ENCODE assay signal across 11 cellular contexts in the genomic region with DNA sequence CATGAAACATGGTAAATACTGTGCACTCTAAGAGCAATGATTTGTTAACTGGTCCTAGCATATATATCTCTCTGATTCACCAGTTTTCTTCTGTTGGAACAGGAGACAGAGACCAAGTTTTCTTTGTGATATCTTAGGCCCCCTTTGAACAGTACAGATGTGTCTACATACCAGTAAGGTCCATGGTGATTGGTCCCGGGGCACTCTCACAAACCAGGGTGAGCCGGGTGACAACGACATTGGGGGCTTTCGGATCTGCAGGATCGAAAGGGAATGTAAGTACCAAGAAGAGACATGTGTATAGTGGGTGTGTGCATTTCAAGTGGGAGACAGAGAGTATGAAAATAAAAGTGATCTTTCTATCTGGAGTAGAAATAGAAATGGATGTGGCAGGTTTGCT. TPM values are rescaled to one million over a fixed set of nuclear protein-coding genes. Genes with fewer than 3 reads are reported as not detected.
DNase-seq lines count a peak whose midpoint lies in the region; ATAC-seq, FAIRE-seq and TF ChIP-seq lines count a peak whose summit lies in the region.
"Had no signal": no experiment of that assay in that cellular context is flagged by ENCODE, and none has a peak within 500 bp of the region (broad histone marks: within the 10 kb centered on the region; RNA-seq: fewer than 3 reads in every experiment).

No MANE protein-coding gene starts in this region.

- peaks cover 82% of the 10 kb centered on the region for H3K79me2 ChIP-seq in GM12878 (ENCODE audit: control insufficient read depth, insufficient read depth, low read length)

- H3K4me1 ChIP-seq in BLaER1 treated with 17β-estradiol and CSF1 and Interleukin-3, amounts not matched to agents 10 nM and 100 nM = peaks cover 74 to 96% (median 80%) of the 10 kb centered on the region in 10 experiments
- H3K4me1 ChIP-seq in IMR-90 (ENCODE audit: control insufficient read depth, insufficient read depth, low read length) (peaks cover 25% of the 10 kb centered on the region), GM12878 (ENCODE audit: control insufficient read depth, insufficient read depth, low read length) (peaks cover 53% of the 10 kb centered on the region), neutrophil (ENCODE audit: control insufficient read depth in 1 of 2, insufficient read depth in 1 of 2, low read depth in 1 of 2, low read length in 1 of 2) (peaks cover 72 to 76% of the 10 kb centered on the region in 2 experiments)

- no TSS peak for BruUV-seq in IMR-90 (replicated peaks; lab: Mats Ljungman, UMichigan)
- no TSS peak for BruUV-seq in GM12878 (replicated peaks; lab: Mats Ljungman, UMichigan)

- H3K4ac ChIP-seq in IMR-90 (ENCODE audit: low read depth, low read length) = peak overlapping the region; percentile 96

- peak overlapping the region; percentile 98 for H2BK120ac ChIP-seq in IMR-90 (ENCODE audit: low read depth, low read length)

- no peaks in the 10 kb centered on the region for H3K27me3 ChIP-seq in BLaER1 treated with 17β-estradiol and CSF1 and Interleukin-3, amounts not matched to agents 10 nM and 100 nM
- H3K27me3 ChIP-seq in IMR-90 (ENCODE audit: control insufficient read depth, insufficient read depth, low read length) (no peaks in the 10 kb centered on the region), GM12878 (replicated peaks in 1 of 2; ENCODE audit: control insufficient read depth in 2 of 2, insufficient read depth in 2 of 2, low read length in 1 of 2) (no peaks in the 10 kb centered on the region), neutrophil (no peaks in the 10 kb centered on the region)

- H3K56ac ChIP-seq in IMR-90 (ENCODE audit: extremely low read depth, insufficient read depth, low read length) = no peak overlapping the region

- peaks cover 0 to 3% of the 10 kb centered on the region in 2 experiments; a peak in 1 of 4 replicates for H3K79me1 ChIP-seq in IMR-90 (ENCODE audit: low read depth in 1 of 2, low read length in 2 of 2)

- dilution Hi-C loops in IMR-90 (cut with HindIII; ENCODE audit: low sequenced_read_pairs, unreplicated experiment) = no loop called here

- WGBS in IMR-90 (ENCODE audit: extremely low coverage in 2 of 2, insufficient read length in 1 of 2), 2 experiments = 100% methylated on average over 3 of the region's 5 CpGs; no CpG with 5 or more reads in 1 of the 2 experiments
- 89% methylated on average over 5 of the region's 5 CpGs for WGBS in GM12878 (ENCODE audit: insufficient coverage, insufficient replicate concordance, low lambda C conversion rate, missing lambda C conversion rate)

- FAIRE-seq in GM12878 (lab: Jason Lieb, UNC) = no peak

- peak overlapping the region; percentile 92 to 99 (median 98) for H3K4me2 ChIP-seq in BLaER1 treated with 17β-estradiol and CSF1 and Interleukin-3, amounts not matched to agents 10 nM and 100 nM
- H3K4me2 ChIP-seq in IMR-90 (ENCODE audit: low read depth, low read length) (no peak overlapping the region), GM12878 (ENCODE audit: control insufficient read depth, insufficient read depth) (peak overlapping the region; percentile 85)

- peak overlapping the region; percentile 57 for H3K14ac ChIP-seq in IMR-90 (replicated peaks; ENCODE audit: low read depth, low read length)

- RAD21 ChIA-PET in GM12878 (lab: Charles Lee; ENCODE audit: unreplicated experiment) = interaction anchor here (2.9 to 3.0 kb wide), 2 partner anchors 8 to 12 kb away, joined by 16 to 24 read pairs; partner anchors contain the start of gene ARHGDIB

- peak overlapping the region in 7 of 11 experiments; percentile 34 to 84 (median 77); a peak in 15 of 22 replicates for H3K9ac ChIP-seq in BLaER1 treated with 17β-estradiol and CSF1 and Interleukin-3, amounts not matched to agents 10 nM and 100 nM
- H3K9ac ChIP-seq in IMR-90 (ENCODE audit: low read depth, low read length) (no peak overlapping the region), GM12878 (ENCODE audit: control insufficient read depth, insufficient read depth, low read length) (peak overlapping the region; percentile 86; the same call in 1 of the 2 replicates)

- intact Hi-C loops in IMR-90 (cut with micrococcal nuclease) = no loop called here
- intact Hi-C loops in GM12878 (cut with micrococcal nuclease; ENCODE audit: unreplicated experiment) = loop anchor here (5.0 to 10.0 kb wide), 4 partner anchors 38 to 835 kb away; partner anchors contain the start of gene EPS8
- intact Hi-C loops in head of caudate nucleus (cut with DNase I) = no loop called here

- SMC1A ChIA-PET in GM12878 (lab: Charles Lee; ENCODE audit: uncharacterized antibody, unreplicated experiment) = interaction anchor here (1.8 to 3.4 kb wide), 5 partner anchors 9 to 179 kb away, joined by 7 to 33 read pairs (median 13); partner anchors contain the start of genes ARHGDIB and ERP27

- peak overlapping the region; percentile 81 for H2BK5ac ChIP-seq in IMR-90 (ENCODE audit: low read depth, low read length, poor library complexity, severe bottlenecking)

- in situ Hi-C loops in IMR-90 (cut with MboI; ENCODE audit: low sequenced_read_pairs) = no loop called here
- in situ Hi-C loops in GM12878 (cut with MboI) = loop anchor here (10.0 to 25.0 kb wide), 3 partner anchors 175 to 562 kb away; a partner anchor contains a TSS

- H3K27ac ChIP-seq in BLaER1 treated with 17β-estradiol and CSF1 and Interleukin-3, amounts not matched to agents 10 nM and 100 nM = peak overlapping the region; percentile 81 to 96 (median 90); a peak in 21 of 22 replicates
- H3K27ac ChIP-seq in IMR-90 (ENCODE audit: insufficient read depth, low read length) = peak overlapping the region; percentile 36; the same call in 1 of the 2 replicates
- peak overlapping the region; percentile 100 for H3K27ac ChIP-seq in GM12878 (ENCODE audit: control insufficient read depth, insufficient read depth)
- peak overlapping the region; percentile 95 for H3K27ac ChIP-seq in neutrophil

- POLR2A ChIA-PET in IMR-90 (lab: Charles Lee; ENCODE audit: unreplicated experiment) = interaction anchor here (0.7 kb wide), 1 partner anchor 43 kb away, joined by 4 read pairs; no protein-coding TSS in a partner anchor
- POLR2A ChIA-PET in GM12878 (lab: Charles Lee) = interaction anchor here (2.2 kb wide), 1 partner anchor 9 kb away, joined by 20 read pairs; no protein-coding TSS in a partner anchor

- peak overlapping the region; percentile 52 to 81; a peak in 3 of 4 replicates for H4K8ac ChIP-seq in IMR-90 (ENCODE audit: low read depth in 2 of 2, low read length in 2 of 2)

- H3K23ac ChIP-seq in IMR-90 (ENCODE audit: low read depth, low read length) = peak overlapping the region; percentile 27; the same call in 1 of the 2 replicates

- peak overlapping the region; percentile 87; the same call in 1 of the 2 replicates for H2AK5ac ChIP-seq in IMR-90 (ENCODE audit: low read depth, low read length)

- no peak for DNase-seq in IMR-90
- no peak for DNase-seq in GM12878 (ENCODE audit: low read depth, low spot score)
- no peak for DNase-seq in head of caudate nucleus
- DNase-seq in HK-2 (ENCODE audit: unreplicated experiment) = no peak

- H2BK15ac ChIP-seq in IMR-90 (ENCODE audit: low read depth, low read length) = peak overlapping the region; percentile 66; the same call in 2 of the 3 replicates

- H4K91ac ChIP-seq in IMR-90 (ENCODE audit: insufficient read depth, low read depth, low read length) = peak overlapping the region; percentile 72

- peak overlapping the region; percentile 81 for H4K5ac ChIP-seq in IMR-90 (ENCODE audit: low read depth, low read length)

- peak overlapping the region; percentile 82 for H2BK20ac ChIP-seq in IMR-90 (ENCODE audit: low read depth, low read length)

- TF ChIP-seq RAD21 in IMR-90 (IDR thresholded peaks at IDR 0.05; ENCODE audit: low read length) = no peak
- no peak for TF ChIP-seq RAD21 in GM12878 (IDR thresholded peaks at IDR 0.05; ENCODE audit: insufficient read depth, low read depth, low read length)

- TF ChIP-seq EP300 in GM12878 (IDR thresholded peaks at IDR 0.05; ENCODE audit: borderline replicate concordance in 1 of 2, control insufficient read depth in 1 of 2, low read depth in 2 of 2, low read length in 2 of 2) = no peak

- peaks cover 11% of the 10 kb centered on the region for H3K9me1 ChIP-seq in IMR-90 (ENCODE audit: insufficient read depth, low read length)

- no peak overlapping the region for H2AK9ac ChIP-seq in IMR-90 (replicated peaks; ENCODE audit: low read depth, low read length, poor library complexity)

- peaks cover under 1 to 39% (median 25%) of the 10 kb centered on the region in 11 experiments; a peak in 16 of 22 replicates for H4K20me1 ChIP-seq in BLaER1 treated with 17β-estradiol and CSF1 and Interleukin-3, amounts not matched to agents 10 nM and 100 nM
- H4K20me1 ChIP-seq in IMR-90 (ENCODE audit: insufficient read depth, low read length) = no peaks in the 10 kb centered on the region
- no peaks in the 10 kb centered on the region for H4K20me1 ChIP-seq in GM12878 (ENCODE audit: control insufficient read depth, insufficient read depth)

- TF ChIP-seq CTCF in IMR-90 (conservative IDR thresholded peaks at IDR 0.05; ENCODE audit: low read depth, low read length) (no peak), GM12878 (IDR thresholded peaks at IDR 0.05 in 2 of 3, conservative IDR thresholded peaks at IDR 0.05 in 1 of 3; ENCODE audit: control insufficient read depth in 2 of 3, extremely low read depth in 1 of 3, insufficient read depth in 1 of 3, low read depth in 3 of 3, low read length in 3 of 3) (no peak), neutrophil (IDR thresholded peaks at IDR 0.05) (no peak)

- 0 out of 22 replicates have a peak, but pooled peaks cover 0 to 3% (median 0%) of the 10 kb centered on the region in 11 experiments for H3K9me3 ChIP-seq in BLaER1 treated with 17β-estradiol and CSF1 and Interleukin-3, amounts not matched to agents 10 nM and 100 nM (replicated peaks in 1 of 11)
- no peaks in the 10 kb centered on the region for H3K9me3 ChIP-seq in IMR-90 (ENCODE audit: control insufficient read depth, insufficient read depth, low read length)
- H3K9me3 ChIP-seq in GM12878 (replicated peaks; ENCODE audit: control insufficient read depth, insufficient read depth, low read length) = no peaks in the 10 kb centered on the region
- no peaks in the 10 kb centered on the region for H3K9me3 ChIP-seq in neutrophil

- TF ChIP-seq POLR2A in IMR-90 (IDR thresholded peaks at IDR 0.05; ENCODE audit: low read depth, low read length) (no peak), GM12878 (IDR thresholded peaks at IDR 0.05; ENCODE audit: low read depth, low read length) (no peak)

- peak overlapping the region in 3 of 10 experiments; percentile 0 to 37 (median 4); a peak in 4 of 20 replicates for H3K4me3 ChIP-seq in BLaER1 treated with 17β-estradiol and CSF1 and Interleukin-3, amounts not matched to agents 10 nM and 100 nM
- H3K4me3 ChIP-seq in IMR-90 (ENCODE audit: insufficient read depth, low read depth, low read length) (no peak overlapping the region), GM12878 (peak overlapping the region; percentile 2; the same call in 1 of the 2 replicates), neutrophil (ENCODE audit: low read depth in 1 of 2, low read length in 1 of 2) (peak overlapping the region in 1 of 2 experiments; percentile 45)

- H3K36me3 ChIP-seq in BLaER1 treated with 17β-estradiol and CSF1 and Interleukin-3, amounts not matched to agents 10 nM and 100 nM = peaks cover 54 to 95% (median 73%) of the 10 kb centered on the region in 11 experiments
- H3K36me3 ChIP-seq in IMR-90 (ENCODE audit: control insufficient read depth, insufficient read depth, low read length) = no peaks in the 10 kb centered on the region
- H3K36me3 ChIP-seq in GM12878 (ENCODE audit: control insufficient read depth in 2 of 2, insufficient read depth in 2 of 2, low read length in 1 of 2) = peaks cover 9 to 45% of the 10 kb centered on the region in 2 experiments
- peaks cover 65% of the 10 kb centered on the region for H3K36me3 ChIP-seq in neutrophil

- CTCF ChIA-PET in IMR-90 (lab: Yijun Ruan, JAX) = no interaction called here
- CTCF ChIA-PET in GM12878 (lab: Yijun Ruan, JAX) = no interaction called here

- ATAC-seq in IMR-90 (ENCODE audit: low read depth) (no peak), GM12878 (no peak), GM19397 (IDR thresholded peaks at IDR 0.05; ENCODE audit: unreplicated experiment) (no peak), HG03378 (IDR thresholded peaks at IDR 0.05; ENCODE audit: unreplicated experiment) (no peak)

- no peak overlapping the region for H2AFZ ChIP-seq in IMR-90 (replicated peaks; ENCODE audit: low read length, poor library complexity)
- H2AFZ ChIP-seq in GM12878 (ENCODE audit: control insufficient read depth, low read depth, low read length) = no peak overlapping the region

- H3K18ac ChIP-seq in IMR-90 (ENCODE audit: low read depth, low read length) = peak overlapping the region; percentile 79

RNA-seq across cellular contexts. Expression of gene ERP27, which starts 11.3 kb away (rescaled TPM):
- total RNA-seq in IMR-90 (2012; rRNA removed) (not detected in 2 replicates), GM12878 (2014; rRNA removed) (1.0 and 1.6 TPM in 2 replicates), GM12878 (2014; rRNA removed; fragmentation: Illumina TruSeq; extraction: Trizol) (1.5 and 1.8 TPM in 2 replicates), GM12878 (2021) (0.93 and 1.1 TPM in 2 replicates)
- polyA plus RNA-seq in IMR-90 (2012; rRNA removed) (not detected in 2 replicates), GM12878 (2011; rRNA removed) (2.0 and 2.1 TPM in 2 replicates), GM12878 (2014; fragmentation: Illumina TruSeq; extraction: Trizol) (1.5 and 2.4 TPM in 2 replicates), GM12878 (2014; fragmentation: Nextera tagmentation; extraction: Ambion mirVana) (1 to 10 TPM in 1 of 2 experiments, under 1 TPM in 1; 0.91 to 1.3 TPM), GM12878 (2014; rRNA removed) (0.90 and 1.5 TPM in 2 replicates), GM12878 (2016; fragmentation: Nextera tagmentation; extraction: Ambion mirVana) (1 to 10 TPM in 1 of 2 experiments, under 1 TPM in 1; 0.95 to 1.7 TPM)
- not detected in 2 replicates for polyA plus RNA-seq in IMR-90 (2012; cell fraction: cytosol; rRNA removed)
- not detected in 2 replicates for polyA plus RNA-seq in IMR-90 (2012; cell fraction: nucleus; rRNA removed; ENCODE audit: low replicate concordance)
- 6.5 and 6.7 TPM in 2 replicates for total RNA-seq in GM12878 (2013; cell fraction: nucleolus; rRNA removed)
- polyA plus RNA-seq in GM12878 (2011; ENCODE audit: low read depth) = 0.96 TPM
- polyA plus RNA-seq in GM12878 (2011; cell fraction: cytosol; rRNA removed) = 0.55 and 0.64 TPM in 2 replicates
- polyA plus RNA-seq in GM12878 (2011; cell fraction: nucleus; rRNA removed) = 2.3 and 2.5 TPM in 2 replicates
- 1.1 and 1.4 TPM in 2 replicates for polyA plus RNA-seq in GM12878 (2012)
- 2.0 and 2.4 TPM in 2 replicates for polyA minus RNA-seq in GM12878 (2011; rRNA and poly(A)+ RNA removed)
- polyA minus RNA-seq in GM12878 (2011; cell fraction: cytosol; rRNA and poly(A)+ RNA removed) = not detected in 2 replicates
- polyA minus RNA-seq in GM12878 (2011; cell fraction: nucleus; rRNA and poly(A)+ RNA removed) = 3.3 and 7.4 TPM in 2 replicates
- total RNA-seq: NCI-H460 had no signal

RNA-seq across cellular contexts. Expression of gene ARHGDIB, which starts 11.8 kb away (rescaled TPM):
- total RNA-seq in IMR-90 (2012; rRNA removed) (24.9 and 28.1 TPM in 2 replicates), GM12878 (2014; rRNA removed) (916 and 989 TPM in 2 replicates), GM12878 (2014; rRNA removed; fragmentation: Illumina TruSeq; extraction: Trizol) (1,126 and 1,183 TPM in 2 replicates), GM12878 (2021) (793 and 796 TPM in 2 replicates)
- polyA plus RNA-seq in IMR-90 (2012; rRNA removed) (30.7 and 31.8 TPM in 2 replicates), GM12878 (2011; rRNA removed) (1,451 and 1,700 TPM in 2 replicates), GM12878 (2014; fragmentation: Illumina TruSeq; extraction: Trizol) (2,158 and 2,397 TPM in 2 replicates), GM12878 (2014; fragmentation: Nextera tagmentation; extraction: Ambion mirVana) (1,000 to 10,000 TPM; 2,339 to 2,849 TPM), GM12878 (2014; rRNA removed) (954 and 1,483 TPM in 2 replicates), GM12878 (2016; fragmentation: Nextera tagmentation; extraction: Ambion mirVana) (1,000 to 10,000 TPM; 1,165 to 1,209 TPM)
- 14.3 and 33.3 TPM in 2 replicates for polyA plus RNA-seq in IMR-90 (2012; cell fraction: cytosol; rRNA removed)
- 4.4 and 8.4 TPM in 2 replicates for polyA plus RNA-seq in IMR-90 (2012; cell fraction: nucleus; rRNA removed; ENCODE audit: low replicate concordance)
- 164 and 166 TPM in 2 replicates for total RNA-seq in GM12878 (2013; cell fraction: nucleolus; rRNA removed)
- 886 TPM for polyA plus RNA-seq in GM12878 (2011; ENCODE audit: low read depth)
- 1,936 and 2,352 TPM in 2 replicates for polyA plus RNA-seq in GM12878 (2011; cell fraction: cytosol; rRNA removed)
- 633 and 740 TPM in 2 replicates for polyA plus RNA-seq in GM12878 (2011; cell fraction: nucleus; rRNA removed)
- polyA plus RNA-seq in GM12878 (2012) = 908 and 964 TPM in 2 replicates
- polyA minus RNA-seq in GM12878 (2011; rRNA and poly(A)+ RNA removed) = 1,338 and 1,379 TPM in 2 replicates
- 231 and 269 TPM in 2 replicates for polyA minus RNA-seq in GM12878 (2011; cell fraction: cytosol; rRNA and poly(A)+ RNA removed)
- polyA minus RNA-seq in GM12878 (2011; cell fraction: nucleus; rRNA and poly(A)+ RNA removed) = 159 and 240 TPM in 2 replicates
- total RNA-seq: NCI-H460 had no signal

RNA-seq across cellular contexts. Expression of gene PDE6H, which starts 23.2 kb away (rescaled TPM):
- total RNA-seq in IMR-90 (2012; rRNA removed) (not detected in 2 replicates), GM12878 (2014; rRNA removed) (0.33 TPM in 1 of 2 replicates, not detected in the other), GM12878 (2014; rRNA removed; fragmentation: Illumina TruSeq; extraction: Trizol) (not detected in 2 replicates), GM12878 (2021) (not detected in 2 replicates)
- polyA plus RNA-seq in IMR-90 (2012; rRNA removed) (not detected in 2 replicates), GM12878 (2011; rRNA removed) (0.16 and 0.29 TPM in 2 replicates), GM12878 (2014; fragmentation: Illumina TruSeq; extraction: Trizol) (not detected in 2 replicates), GM12878 (2014; fragmentation: Nextera tagmentation; extraction: Ambion mirVana) (not detected), GM12878 (2014; rRNA removed) (not detected in 2 replicates), GM12878 (2016; fragmentation: Nextera tagmentation; extraction: Ambion mirVana) (not detected)
- polyA plus RNA-seq in IMR-90 (2012; cell fraction: cytosol; rRNA removed) = not detected in 2 replicates
- not detected in 2 replicates for polyA plus RNA-seq in IMR-90 (2012; cell fraction: nucleus; rRNA removed; ENCODE audit: low replicate concordance)
- not detected in 2 replicates for total RNA-seq in GM12878 (2013; cell fraction: nucleolus; rRNA removed)
- not detected for polyA plus RNA-seq in GM12878 (2011; ENCODE audit: low read depth)
- polyA plus RNA-seq in GM12878 (2011; cell fraction: cytosol; rRNA removed) = not detected in 2 replicates
- 0.20 and 0.34 TPM in 2 replicates for polyA plus RNA-seq in GM12878 (2011; cell fraction: nucleus; rRNA removed)
- not detected in 2 replicates for polyA plus RNA-seq in GM12878 (2012)
- not detected in 2 replicates for polyA minus RNA-seq in GM12878 (2011; rRNA and poly(A)+ RNA removed)
- not detected in 2 replicates for polyA minus RNA-seq in GM12878 (2011; cell fraction: cytosol; rRNA and poly(A)+ RNA removed)
- not detected in 2 replicates for polyA minus RNA-seq in GM12878 (2011; cell fraction: nucleus; rRNA and poly(A)+ RNA removed)
- total RNA-seq: HT1080; NCI-H460; T-helper 2 cell treated with Interferon-gamma antibody and Interleukin-4, amounts not matched to agents 100 ng/mL and 5 ng/mL, for 36 hours had no signal

Comparison
In these comparisons a context has a peak if more than half of its experiments do, and no peak if none do; other contexts are left out.
1. H3K27ac ChIP-seq: peak in every context shown above with its lines; median percentile 100 in GM12878; 95 in neutrophil; 90 in BLaER1 treated with 17β-estradiol and CSF1 and Interleukin-3, amounts not matched to agents 10 nM and 100 nM; 36 in IMR-90.